In the genomic region with DNA sequence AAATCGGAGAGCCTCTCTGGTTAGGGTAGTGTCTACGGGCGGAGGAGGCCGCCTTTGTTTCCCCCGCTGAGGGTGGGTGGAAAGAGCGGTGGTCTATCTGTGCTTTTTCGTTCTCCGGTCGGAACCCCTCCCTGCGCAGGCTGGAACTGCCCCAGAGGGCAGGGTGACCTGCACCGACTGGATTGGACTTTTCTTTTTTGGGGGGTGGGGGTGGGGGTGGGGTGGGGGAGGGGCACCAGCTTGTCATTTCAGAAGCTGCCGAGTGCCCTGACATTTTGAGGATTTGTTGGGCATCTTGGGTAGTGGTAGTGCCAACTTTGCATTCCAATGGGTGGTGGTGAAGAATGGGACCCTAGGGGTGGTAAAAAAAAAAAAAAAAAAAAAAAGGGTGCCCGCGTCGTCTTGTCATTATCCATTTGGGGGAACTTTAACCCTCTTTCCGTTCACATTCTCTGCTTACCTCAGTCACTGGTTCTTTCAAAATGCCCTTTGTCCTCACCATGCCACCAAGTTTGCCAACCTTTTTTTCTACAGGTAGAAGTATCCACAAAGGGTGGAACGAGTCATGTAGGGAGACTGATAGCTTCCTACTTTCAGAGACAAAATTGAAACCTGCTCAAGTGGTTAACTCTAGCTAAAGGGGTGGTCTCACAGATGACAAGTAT, we compare ENCODE assay signal across 1 cellular context.
TF ChIP-seq lines count a peak whose summit lies in the region.

No MANE protein-coding gene starts in this region.

TF ChIP-seq in WTC11, 78 proteins besides CTCF, POLR2A, EP300 and RAD21 (continued from another document):
- TF ChIP-seq, protein P1, sequence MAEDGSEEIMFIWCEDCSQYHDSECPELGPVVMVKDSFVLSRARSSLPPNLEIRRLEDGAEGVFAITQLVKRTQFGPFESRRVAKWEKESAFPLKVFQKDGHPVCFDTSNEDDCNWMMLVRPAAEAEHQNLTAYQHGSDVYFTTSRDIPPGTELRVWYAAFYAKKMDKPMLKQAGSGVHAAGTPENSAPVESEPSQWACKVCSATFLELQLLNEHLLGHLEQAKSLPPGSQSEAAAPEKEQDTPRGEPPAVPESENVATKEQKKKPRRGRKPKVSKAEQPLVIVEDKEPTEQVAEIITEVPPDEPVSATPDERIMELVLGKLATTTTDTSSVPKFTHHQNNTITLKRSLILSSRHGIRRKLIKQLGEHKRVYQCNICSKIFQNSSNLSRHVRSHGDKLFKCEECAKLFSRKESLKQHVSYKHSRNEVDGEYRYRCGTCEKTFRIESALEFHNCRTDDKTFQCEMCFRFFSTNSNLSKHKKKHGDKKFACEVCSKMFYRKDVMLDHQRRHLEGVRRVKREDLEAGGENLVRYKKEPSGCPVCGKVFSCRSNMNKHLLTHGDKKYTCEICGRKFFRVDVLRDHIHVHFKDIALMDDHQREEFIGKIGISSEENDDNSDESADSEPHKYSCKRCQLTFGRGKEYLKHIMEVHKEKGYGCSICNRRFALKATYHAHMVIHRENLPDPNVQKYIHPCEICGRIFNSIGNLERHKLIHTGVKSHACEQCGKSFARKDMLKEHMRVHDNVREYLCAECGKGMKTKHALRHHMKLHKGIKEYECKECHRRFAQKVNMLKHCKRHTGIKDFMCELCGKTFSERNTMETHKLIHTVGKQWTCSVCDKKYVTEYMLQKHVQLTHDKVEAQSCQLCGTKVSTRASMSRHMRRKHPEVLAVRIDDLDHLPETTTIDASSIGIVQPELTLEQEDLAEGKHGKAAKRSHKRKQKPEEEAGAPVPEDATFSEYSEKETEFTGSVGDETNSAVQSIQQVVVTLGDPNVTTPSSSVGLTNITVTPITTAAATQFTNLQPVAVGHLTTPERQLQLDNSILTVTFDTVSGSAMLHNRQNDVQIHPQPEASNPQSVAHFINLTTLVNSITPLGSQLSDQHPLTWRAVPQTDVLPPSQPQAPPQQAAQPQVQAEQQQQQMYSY (CRISPR knock-in tag; IDR thresholded peaks at IDR 0.05), result no peak
- TF ChIP-seq, protein P2, sequence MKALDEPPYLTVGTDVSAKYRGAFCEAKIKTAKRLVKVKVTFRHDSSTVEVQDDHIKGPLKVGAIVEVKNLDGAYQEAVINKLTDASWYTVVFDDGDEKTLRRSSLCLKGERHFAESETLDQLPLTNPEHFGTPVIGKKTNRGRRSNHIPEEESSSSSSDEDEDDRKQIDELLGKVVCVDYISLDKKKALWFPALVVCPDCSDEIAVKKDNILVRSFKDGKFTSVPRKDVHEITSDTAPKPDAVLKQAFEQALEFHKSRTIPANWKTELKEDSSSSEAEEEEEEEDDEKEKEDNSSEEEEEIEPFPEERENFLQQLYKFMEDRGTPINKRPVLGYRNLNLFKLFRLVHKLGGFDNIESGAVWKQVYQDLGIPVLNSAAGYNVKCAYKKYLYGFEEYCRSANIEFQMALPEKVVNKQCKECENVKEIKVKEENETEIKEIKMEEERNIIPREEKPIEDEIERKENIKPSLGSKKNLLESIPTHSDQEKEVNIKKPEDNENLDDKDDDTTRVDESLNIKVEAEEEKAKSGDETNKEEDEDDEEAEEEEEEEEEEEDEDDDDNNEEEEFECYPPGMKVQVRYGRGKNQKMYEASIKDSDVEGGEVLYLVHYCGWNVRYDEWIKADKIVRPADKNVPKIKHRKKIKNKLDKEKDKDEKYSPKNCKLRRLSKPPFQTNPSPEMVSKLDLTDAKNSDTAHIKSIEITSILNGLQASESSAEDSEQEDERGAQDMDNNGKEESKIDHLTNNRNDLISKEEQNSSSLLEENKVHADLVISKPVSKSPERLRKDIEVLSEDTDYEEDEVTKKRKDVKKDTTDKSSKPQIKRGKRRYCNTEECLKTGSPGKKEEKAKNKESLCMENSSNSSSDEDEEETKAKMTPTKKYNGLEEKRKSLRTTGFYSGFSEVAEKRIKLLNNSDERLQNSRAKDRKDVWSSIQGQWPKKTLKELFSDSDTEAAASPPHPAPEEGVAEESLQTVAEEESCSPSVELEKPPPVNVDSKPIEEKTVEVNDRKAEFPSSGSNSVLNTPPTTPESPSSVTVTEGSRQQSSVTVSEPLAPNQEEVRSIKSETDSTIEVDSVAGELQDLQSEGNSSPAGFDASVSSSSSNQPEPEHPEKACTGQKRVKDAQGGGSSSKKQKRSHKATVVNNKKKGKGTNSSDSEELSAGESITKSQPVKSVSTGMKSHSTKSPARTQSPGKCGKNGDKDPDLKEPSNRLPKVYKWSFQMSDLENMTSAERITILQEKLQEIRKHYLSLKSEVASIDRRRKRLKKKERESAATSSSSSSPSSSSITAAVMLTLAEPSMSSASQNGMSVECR (CRISPR knock-in tag; IDR thresholded peaks at IDR 0.05; ENCODE audit: borderline replicate concordance), result no peak
- TF ChIP-seq, protein P3, sequence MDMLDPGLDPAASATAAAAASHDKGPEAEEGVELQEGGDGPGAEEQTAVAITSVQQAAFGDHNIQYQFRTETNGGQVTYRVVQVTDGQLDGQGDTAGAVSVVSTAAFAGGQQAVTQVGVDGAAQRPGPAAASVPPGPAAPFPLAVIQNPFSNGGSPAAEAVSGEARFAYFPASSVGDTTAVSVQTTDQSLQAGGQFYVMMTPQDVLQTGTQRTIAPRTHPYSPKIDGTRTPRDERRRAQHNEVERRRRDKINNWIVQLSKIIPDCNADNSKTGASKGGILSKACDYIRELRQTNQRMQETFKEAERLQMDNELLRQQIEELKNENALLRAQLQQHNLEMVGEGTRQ (CRISPR knock-in tag; IDR thresholded peaks at IDR 0.05), result no peak
- TF ChIP-seq FOXP1 (CRISPR knock-in tag; IDR thresholded peaks at IDR 0.05; ENCODE audit: borderline replicate concordance) (no peak), RELA (CRISPR knock-in tag; IDR thresholded peaks at IDR 0.05; ENCODE audit: borderline replicate concordance) (no peak)
- TF ChIP-seq, protein P4, sequence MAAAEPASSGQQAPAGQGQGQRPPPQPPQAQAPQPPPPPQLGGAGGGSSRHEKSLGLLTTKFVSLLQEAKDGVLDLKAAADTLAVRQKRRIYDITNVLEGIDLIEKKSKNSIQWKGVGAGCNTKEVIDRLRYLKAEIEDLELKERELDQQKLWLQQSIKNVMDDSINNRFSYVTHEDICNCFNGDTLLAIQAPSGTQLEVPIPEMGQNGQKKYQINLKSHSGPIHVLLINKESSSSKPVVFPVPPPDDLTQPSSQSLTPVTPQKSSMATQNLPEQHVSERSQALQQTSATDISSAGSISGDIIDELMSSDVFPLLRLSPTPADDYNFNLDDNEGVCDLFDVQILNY (CRISPR knock-in tag; IDR thresholded peaks at IDR 0.05), result no peak
TF ChIP-seq in WTC11: peak in this region for 0.
